1 cellular context compared by ENCODE assay signal in the genomic region with DNA sequence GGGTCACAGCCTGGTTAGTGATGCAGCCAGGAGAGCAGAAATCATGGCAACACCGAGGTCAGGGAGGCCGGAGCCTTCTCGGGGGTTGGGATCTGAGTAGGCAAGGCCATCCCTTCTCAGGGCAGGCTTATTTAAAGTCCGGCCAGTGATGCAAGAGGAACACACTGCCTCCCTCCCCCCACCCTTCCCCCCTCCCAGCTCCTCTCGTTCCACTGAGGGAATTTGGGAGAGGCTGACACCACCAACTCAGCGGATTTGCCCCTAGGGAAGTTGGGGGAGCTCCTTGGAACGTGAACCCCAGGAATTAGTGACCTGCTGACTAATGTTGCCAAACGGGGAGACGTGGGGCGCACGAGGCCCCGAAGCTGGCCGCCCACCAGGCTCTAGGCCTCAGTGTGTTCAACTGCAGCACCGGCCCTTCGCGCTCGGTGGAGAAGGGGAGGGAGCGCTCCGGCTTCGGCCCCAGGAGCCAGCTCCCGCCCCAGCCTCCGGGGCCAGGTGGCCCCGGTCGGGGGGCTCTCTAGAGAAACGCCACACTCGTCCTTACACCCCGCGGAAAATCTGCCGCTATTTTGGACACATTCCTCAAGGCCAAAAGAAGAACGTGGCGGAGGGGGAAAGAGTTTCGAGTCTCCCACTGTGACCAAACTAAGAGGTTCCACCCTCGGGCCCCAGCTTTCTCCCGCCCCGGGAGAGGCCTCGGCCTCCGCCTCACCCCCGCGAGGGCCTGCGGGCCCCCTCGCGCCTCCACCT.
TF ChIP-seq lines count a peak whose summit lies in the region.

No MANE protein-coding gene starts in this region.

TF ChIP-seq in A549, 52 proteins besides CTCF, POLR2A, EP300 and RAD21 (continued from another document):
- TF ChIP-seq CEBPB (IDR thresholded peaks at IDR 0.05) (peak in 1 of 2 experiments; percentile 74; a peak in 2 of 4 replicates), RARB (CRISPR knock-in tag; IDR thresholded peaks at IDR 0.05) (no peak), SMC3 (IDR thresholded peaks at IDR 0.05) (0 out of 3 replicates have a peak, but pooled peaks have one; percentile 5), POLR2AphosphoS2 (conservative IDR thresholded peaks at IDR 0.05; ENCODE audit: low read length) (no peak), CHD2 (IDR thresholded peaks at IDR 0.05; ENCODE audit: low read length, partially characterized antibody) (no peak)
